In the genomic region with DNA sequence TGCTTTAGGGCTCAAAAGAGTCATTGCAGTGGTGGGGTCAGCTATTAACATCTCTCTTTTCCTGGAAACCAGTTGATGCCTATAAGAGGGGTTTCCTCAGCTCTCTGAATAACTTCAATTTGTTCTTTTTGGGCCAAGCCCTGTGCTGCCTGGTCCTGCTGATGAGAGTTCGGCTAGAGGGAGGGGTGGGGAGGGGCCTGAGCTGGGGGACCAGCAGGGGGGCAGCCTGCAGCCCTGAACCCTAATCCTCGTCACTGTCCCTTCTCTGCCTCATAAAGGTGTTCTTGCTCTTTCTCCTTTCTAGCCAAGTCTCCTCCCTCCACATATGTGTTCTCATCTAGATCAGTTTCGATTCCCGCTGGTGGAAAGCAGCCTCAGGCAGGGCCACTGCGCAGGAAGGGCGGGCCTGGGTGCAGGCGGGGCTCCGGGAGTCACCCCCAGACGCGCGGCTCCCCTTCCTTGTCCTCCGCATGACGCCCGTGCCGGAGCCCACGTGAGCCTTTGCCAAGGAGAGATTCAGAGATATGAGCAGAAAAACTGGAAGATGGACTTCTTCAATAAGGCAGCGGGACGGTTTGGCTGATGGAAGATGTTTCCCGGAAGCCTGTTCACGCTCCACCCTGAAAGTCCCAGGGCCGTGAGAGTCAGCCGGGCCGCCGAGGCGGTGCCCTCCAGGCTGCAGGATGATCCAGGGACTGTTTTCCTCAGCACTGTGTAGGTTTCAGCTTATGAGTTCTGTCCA, we compare ENCODE assay signal across 8 cellular contexts. TPM values are rescaled to one million over a fixed set of nuclear protein-coding genes. Genes with fewer than 3 reads are reported as not detected.
DNase-seq lines count a peak whose midpoint lies in the region; ATAC-seq and TF ChIP-seq lines count a peak whose summit lies in the region.

No MANE protein-coding gene starts in this region.

- peak overlapping the region; percentile 52 to 95 for H3K27ac ChIP-seq in lung (ENCODE audit: low read depth in 1 of 2, low read length in 1 of 2)

- peak overlapping the region; percentile 89 for H3K4me3 Mint-ChIP-seq in activated CD8-positive, alpha-beta T cell treated with anti-CD3 and anti-CD28 coated beads for 36 hours

- peaks cover 8% of the 10 kb centered on the region for H3K4me1 Mint-ChIP-seq in activated CD8-positive, alpha-beta T cell treated with anti-CD3 and anti-CD28 coated beads for 36 hours (ENCODE audit: low read depth)

- H3K4me3 ChIP-seq in lung = peak overlapping the region; percentile 58

- no peaks in the 10 kb centered on the region for H3K27me3 ChIP-seq in lung (ENCODE audit: control insufficient read depth, insufficient read depth)

- POLR2A ChIA-PET in activated CD8-positive, alpha-beta T cell treated with anti-CD3 and anti-CD28 coated beads for 36 hours (lab: Charles Lee) = interaction anchor here (1.8 kb wide), 1 partner anchor 121 kb away, joined by 7 read pairs; a partner anchor contains a TSS

- no peaks in the 10 kb centered on the region for H3K4me1 ChIP-seq in lung (ENCODE audit: control insufficient read depth in 2 of 2, insufficient read depth in 2 of 2, low read length in 2 of 2)

- H3K27me3 Mint-ChIP-seq in activated CD8-positive, alpha-beta T cell treated with anti-CD3 and anti-CD28 coated beads for 36 hours = no peaks in the 10 kb centered on the region

- no peaks in the 10 kb centered on the region for H3K9me3 ChIP-seq in lung (ENCODE audit: control insufficient read depth in 2 of 2, insufficient read depth in 1 of 2, low read length in 1 of 2)

- 0 to 1% methylated on average over 25 of the region's 25 CpGs for WGBS in lung, 2 donors

- CTCF ChIA-PET in activated CD8-positive, alpha-beta T cell treated with anti-CD3 and anti-CD28 coated beads for 36 hours (lab: Charles Lee) = interaction anchor here (1.1 to 4.7 kb wide), 3 partner anchors 8 to 617 kb away, joined by 3 to 54 read pairs (median 15); a partner anchor contains a TSS

- TF ChIP-seq CTCF in activated CD8-positive, alpha-beta T cell treated with anti-CD3 and anti-CD28 coated beads for 36 hours (IDR thresholded peaks at IDR 0.05) = no peak
- no peak for TF ChIP-seq CTCF in lung (IDR thresholded peaks at IDR 0.05; ENCODE audit: control extremely low read depth, extremely low read depth)

- DNase-seq in AG20443 (ENCODE audit: low spot score) = peak; percentile 90
- peak; percentile 41 for DNase-seq in NCI-H82 treated with DMSO at 0.1 percent for 48 hours (lab: John Stamatoyannopoulos, UW; ENCODE audit: unreplicated experiment)
- peak; percentile 87 for DNase-seq in activated CD8-positive, alpha-beta T cell treated with anti-CD3 and anti-CD28 coated beads for 36 hours
- peak; percentile 71 for DNase-seq in effector CD4-positive, alpha-beta T cell
- peak; percentile 85 for DNase-seq in lung (ENCODE audit: low spot score)
- peak; percentile 47 to 71 (median 69) for DNase-seq in stimulated activated CD4-positive, alpha-beta T cell treated with anti-CD3 and anti-CD28 coated beads, TNF-alpha, amount 100 ng/mL, for 4 hours (ENCODE audit: low read depth in 3 of 3)

- ATAC-seq in HG03442 (IDR thresholded peaks at IDR 0.05; ENCODE audit: unreplicated experiment) (peak; percentile 74), lung (ENCODE audit: insufficient read depth, low FRiP score) (peak; percentile 97)
- ATAC-seq in activated CD8-positive, alpha-beta T cell treated with anti-CD3 and anti-CD28 coated beads for 36 hours = peak; percentile 99

- peaks cover 3% of the 10 kb centered on the region for H3K36me3 Mint-ChIP-seq in activated CD8-positive, alpha-beta T cell treated with anti-CD3 and anti-CD28 coated beads for 36 hours (ENCODE audit: low read depth)

- H3K36me3 ChIP-seq in lung (ENCODE audit: control insufficient read depth in 2 of 2, insufficient read depth in 2 of 2, low read length in 2 of 2) = no peaks in the 10 kb centered on the region

- intact Hi-C loops in activated CD8-positive, alpha-beta T cell treated with anti-CD3 and anti-CD28 coated beads for 36 hours (cut with micrococcal nuclease) = no loop called here

- no peaks in the 10 kb centered on the region for H3K9me3 Mint-ChIP-seq in activated CD8-positive, alpha-beta T cell treated with anti-CD3 and anti-CD28 coated beads for 36 hours

- H3K27ac Mint-ChIP-seq in activated CD8-positive, alpha-beta T cell treated with anti-CD3 and anti-CD28 coated beads for 36 hours = peak overlapping the region; percentile 94

- TF ChIP-seq POLR2A in GM19193 (IDR thresholded peaks at IDR 0.05; ENCODE audit: extremely low read depth, insufficient read depth, insufficient read length) = peak; percentile 86

RNA-seq across cellular contexts. Expression of a gene that starts 15.0 kb away (rescaled TPM):
- 10 to 100 TPM; 25.8 to 27.2 TPM for total RNA-seq in activated CD8-positive, alpha-beta T cell treated with anti-CD3 and anti-CD28 coated beads for 36 hours
- total RNA-seq in lung = 10 to 100 TPM; 33.4 to 90.5 TPM
- 10 to 100 TPM; 28.5 to 56.3 TPM for polyA plus RNA-seq in lung

Comparison
In these comparisons a context has a peak if more than half of its experiments do, and no peak if none do; other contexts are left out.
1. Peak in every context shown above with its lines: DNase-seq, ATAC-seq, H3K4me3 ChIP-seq and H3K27ac ChIP-seq.